Comparison of ENCODE assay signal across 17 cellular contexts in genomic region chr18:76783786-76784484, GRCh38. TPM values are rescaled to one million over a fixed set of nuclear protein-coding genes. Genes with fewer than 3 reads are reported as not detected.
A peak's percentile ranks its signal among the peaks of the same experiment; 100 is the strongest.
DNase-seq lines count a peak whose midpoint lies in the region; ATAC-seq, FAIRE-seq and TF ChIP-seq lines count a peak whose summit lies in the region.
"Had no signal": no experiment of that assay in that cellular context is flagged by ENCODE, and none has a peak within 500 bp of the region (broad histone marks: within the 10 kb centered on the region; RNA-seq: fewer than 3 reads in every experiment).

No MANE protein-coding gene starts in this region.

- ATAC-seq in Panc1, result peak; percentile 23; the same call in 1 of the 2 replicates
- ATAC-seq in aorta (ENCODE audit: low FRiP score), result peak; percentile 33
- ATAC-seq: CD8-positive, alpha-beta T cell; GM23338; HCT116 had no signal

- H3K4me3 ChIP-seq in Panc1 (ENCODE audit: low read depth in 2 of 2, low read length in 2 of 2) (no peak overlapping the region), aorta (ENCODE audit: low read length in 2 of 2) (no peak overlapping the region), spleen (no peak overlapping the region)
- H3K4me3 ChIP-seq: BLaER1 treated with 17β-estradiol and CSF1 and Interleukin-3, amounts not matched to agents 10 nM and 100 nM; GM23338 had no signal

- no TSS peak for BruUV-seq in Panc1 (replicated peaks; lab: Mats Ljungman, UMichigan)

- POLR2A ChIA-PET in Panc1 (lab: Charles Lee), result interaction anchor here (0.6 kb wide), 1 partner anchor 37 kb away, joined by 3 read pairs; no protein-coding TSS in a partner anchor

- in situ Hi-C loops in Panc1 (cut with HindIII; ENCODE audit: low pct_unique_long_range_greater_than_20kb, low sequenced_read_pairs), result no loop called here

- FAIRE-seq in D721Med (lab: Jason Lieb, UNC), result peak; percentile 87

- WGBS in aorta, 2 donors, result 88 to 90% methylated on average over 29 of the region's 29 CpGs
- 85 to 89% (median 88%) methylated on average over 28 to 29 of the region's 29 CpGs for WGBS in spleen, 5 donors

- TF ChIP-seq POLR2A in spleen (IDR thresholded peaks at IDR 0.05), result no peak

- intact Hi-C loops in Panc1 (cut with micrococcal nuclease; ENCODE audit: unreplicated experiment) (no loop called here), aorta (cut with DNase I) (no loop called here), spleen (cut with DNase I; ENCODE audit: low total_unique reads) (no loop called here)

- H3K9me3 ChIP-seq in Panc1 (ENCODE audit: control insufficient read depth, insufficient read depth, low read depth, low read length), result no peaks in the 10 kb centered on the region
- H3K9me3 ChIP-seq in aorta (ENCODE audit: control insufficient read depth, low read length), result no peaks in the 10 kb centered on the region
- no peaks in the 10 kb centered on the region for H3K9me3 ChIP-seq in spleen

- H3K36me3 ChIP-seq in Panc1 (ENCODE audit: control insufficient read depth, insufficient read depth, low read length) (no peaks in the 10 kb centered on the region), aorta (ENCODE audit: control insufficient read depth in 1 of 2, insufficient read depth in 2 of 2, low read length in 1 of 2) (no peaks in the 10 kb centered on the region), spleen (no peaks in the 10 kb centered on the region)
- H3K36me3 ChIP-seq: BLaER1 treated with 17β-estradiol and CSF1 and Interleukin-3, amounts not matched to agents 10 nM and 100 nM had no signal

- CTCF ChIA-PET in Panc1 (lab: Charles Lee), result no interaction called here

- no peak overlapping the region for H3K27ac ChIP-seq in Panc1 (ENCODE audit: low read length)
- no peak overlapping the region for H3K27ac ChIP-seq in aorta (ENCODE audit: low read depth in 1 of 2, low read length in 2 of 2)
- H3K27ac ChIP-seq in spleen, result no peak overlapping the region
- H3K27ac ChIP-seq: BLaER1 treated with 17β-estradiol and CSF1 and Interleukin-3, amounts not matched to agents 10 nM and 100 nM; HL-60 had no signal

- DNase-seq in D721Med (ENCODE audit: insufficient read length, low spot score) (no peak), Panc1 (ENCODE audit: low read depth, low spot score) (no peak), mesenteric fat pad (ENCODE audit: low spot score) (peak; percentile 69), aorta (no peak), spleen (no peak), NCI-H524 (lab: John Stamatoyannopoulos, UW) (no peak)
- DNase-seq: Calu3; CD8-positive, alpha-beta T cell; DMS 273 treated with DMSO at 0.1 percent for 48 hours; DMS79 treated with DMSO at 0.1 percent for 48 hours; GF-D8; H7; HFFc6 had no signal

- H3K27me3 ChIP-seq in Panc1 (ENCODE audit: control insufficient read depth, insufficient read depth, low read length) (peaks cover 10% of the 10 kb centered on the region; the same call in 1 of the 2 replicates), aorta (ENCODE audit: control insufficient read depth in 1 of 2, insufficient read depth in 2 of 2, low read length in 1 of 2) (no peaks in the 10 kb centered on the region), spleen (replicated peaks in 1 of 7) (peaks cover 0 to 34% (median 0%) of the 10 kb centered on the region in 7 donors)

- TF ChIP-seq CTCF in D721Med (IDR thresholded peaks at IDR 0.05; ENCODE audit: insufficient read depth, missing control alignments) (no peak), Panc1 (IDR thresholded peaks at IDR 0.05) (no peak), spleen (IDR thresholded peaks at IDR 0.05 in 8 of 11, conservative IDR thresholded peaks at IDR 0.05 in 3 of 11) (no peak)

- H3K4me1 ChIP-seq in Panc1 (ENCODE audit: control insufficient read depth, insufficient read depth, low read length), result no peaks in the 10 kb centered on the region
- no peaks in the 10 kb centered on the region for H3K4me1 ChIP-seq in aorta (ENCODE audit: control insufficient read depth in 1 of 2, insufficient read depth in 2 of 2, low read length in 2 of 2)
- H3K4me1 ChIP-seq in spleen, result no peaks in the 10 kb centered on the region
- H3K4me1 ChIP-seq: BLaER1 treated with 17β-estradiol and CSF1 and Interleukin-3, amounts not matched to agents 10 nM and 100 nM had no signal

RNA-seq across cellular contexts. Expression of gene ZNF236, which starts 38.4 kb away (rescaled TPM):
- total RNA-seq in Panc1 (2021; ENCODE audit: unreplicated experiment) (32.2 TPM), mesenteric fat pad (14.5 TPM), aorta (10 to 100 TPM; 17.2 to 23.6 TPM), spleen (10 to 100 TPM; 15.1 to 25.4 (median 24.1) TPM)
- 12.4 TPM for polyA plus RNA-seq in Panc1 (2012; ENCODE audit: insufficient read length)
- polyA plus RNA-seq in aorta (1 to 10 TPM in 1 of 2 donors, under 1 TPM in 1; 0.38 to 2.9 TPM), spleen (1 to 10 TPM; 1.5 to 2.6 (median 2.4) TPM)
